ENCODE assay signal across 12 cellular contexts in the genomic region with DNA sequence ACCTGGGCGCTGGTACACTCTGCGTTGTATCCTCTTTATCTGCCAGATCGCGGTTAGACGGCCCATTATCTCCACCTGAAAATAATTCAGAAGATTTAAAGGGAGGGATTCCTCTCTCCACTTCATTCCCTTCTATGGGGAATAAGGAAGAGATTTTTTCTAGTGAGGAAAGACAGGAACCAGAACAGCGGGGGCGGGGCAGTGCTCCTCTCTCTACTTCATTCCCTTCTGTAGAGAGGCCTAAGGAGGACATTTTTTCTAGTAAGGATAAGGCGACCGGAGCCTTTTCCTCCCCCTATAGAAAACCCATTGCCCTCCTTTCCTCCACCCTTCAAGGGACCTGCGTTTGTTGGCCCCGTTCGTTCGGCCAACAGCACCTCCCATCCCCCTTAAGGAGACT. TPM values are rescaled to one million over a fixed set of nuclear protein-coding genes. Genes with fewer than 3 reads are reported as not detected.
"Had no signal": no experiment of that assay in that cellular context is flagged by ENCODE, and none has a peak within 500 bp of the region (broad histone marks: within the 10 kb centered on the region; RNA-seq: fewer than 3 reads in every experiment).

No MANE protein-coding gene starts in this region.

- H3K27me3 Mint-ChIP-seq: activated naive CD8-positive, alpha-beta T cell treated with anti-CD3 and anti-CD28 coated beads for 36 hours had no signal

- H3K4me1 ChIP-seq: prostate gland had no signal

- H3K4me3 ChIP-seq: esophagus muscularis mucosa, left ventricle myocardium inferior, prostate gland, smooth muscle cell had no signal

- H3K36me3 ChIP-seq: esophagus muscularis mucosa, left ventricle myocardium inferior, prostate gland had no signal

- H3K9me3 ChIP-seq: esophagus muscularis mucosa, left ventricle myocardium inferior, prostate gland had no signal

- DNase-seq: activated CD4-positive, alpha-beta memory T cell treated with anti-CD3 and anti-CD28 coated beads for 36 hours; activated CD4-positive, alpha-beta T cell treated with anti-CD3 and anti-CD28 coated beads for 1 hour; activated gamma-delta T cell treated with Interleukin-2 at 50 U/mL for 16 hours; activated naive CD8-positive, alpha-beta T cell treated with anti-CD3 and anti-CD28 coated beads for 36 hours; activated T-cell treated with anti-CD3 and anti-CD28 coated beads, Interleukin-2, amount 50 U/mL, for 72 hours; naive thymus-derived CD4-positive, alpha-beta T cell had no signal

- H3K27ac Mint-ChIP-seq: activated CD4-positive, alpha-beta memory T cell treated with anti-CD3 and anti-CD28 coated beads for 36 hours; activated T-cell treated with anti-CD3 and anti-CD28 coated beads, Interleukin-2, amount 50 U/mL, for 72 hours had no signal

- H3K27ac ChIP-seq: esophagus muscularis mucosa, left ventricle myocardium inferior had no signal

- H3K36me3 Mint-ChIP-seq: activated CD4-positive, alpha-beta memory T cell treated with anti-CD3 and anti-CD28 coated beads for 36 hours; activated naive CD8-positive, alpha-beta T cell treated with anti-CD3 and anti-CD28 coated beads for 36 hours; mesothelial cell of epicardium; naive thymus-derived CD4-positive, alpha-beta T cell had no signal

- H3K9me3 Mint-ChIP-seq: activated CD4-positive, alpha-beta memory T cell treated with anti-CD3 and anti-CD28 coated beads for 36 hours; activated naive CD8-positive, alpha-beta T cell treated with anti-CD3 and anti-CD28 coated beads for 36 hours; activated T-cell treated with anti-CD3 and anti-CD28 coated beads, Interleukin-2, amount 50 U/mL, for 72 hours; mesothelial cell of epicardium; naive thymus-derived CD4-positive, alpha-beta T cell had no signal

- H3K4me3 Mint-ChIP-seq: activated CD4-positive, alpha-beta memory T cell treated with anti-CD3 and anti-CD28 coated beads for 36 hours; activated naive CD8-positive, alpha-beta T cell treated with anti-CD3 and anti-CD28 coated beads for 36 hours; activated T-cell treated with anti-CD3 and anti-CD28 coated beads, Interleukin-2, amount 50 U/mL, for 72 hours; mesothelial cell of epicardium had no signal

RNA-seq across cellular contexts. Expression of gene LIPH, which starts 8.3 kb away (rescaled TPM):
- total RNA-seq: activated CD4-positive, alpha-beta memory T cell treated with anti-CD3 and anti-CD28 coated beads for 36 hours; activated naive CD8-positive, alpha-beta T cell treated with anti-CD3 and anti-CD28 coated beads for 36 hours; naive thymus-derived CD4-positive, alpha-beta T cell; T-helper 2 cell treated with Interferon-gamma antibody and Interleukin-4, amounts not matched to agents 100 ng/mL and 5 ng/mL, for 36 hours had no signal
